In genomic region chr13:108463365-108463764, GRCh38 we compare ENCODE assay signal across 1 cellular context.
A peak's percentile ranks its signal among the peaks of the same experiment; 100 is the strongest.
TF ChIP-seq lines count a peak whose summit lies in the region.

No MANE protein-coding gene starts in this region.

TF ChIP-seq in IMR-90, 13 proteins besides CTCF, POLR2A, EP300 and RAD21 (continued from another document):
- no peak for TF ChIP-seq ELK1 (IDR thresholded peaks at IDR 0.05; ENCODE audit: borderline replicate concordance, low read depth, low read length)
- no peak for TF ChIP-seq MXI1 (IDR thresholded peaks at IDR 0.05; ENCODE audit: borderline replicate concordance, low read depth, low read length)
- no peak for TF ChIP-seq USF2 (IDR thresholded peaks at IDR 0.05; ENCODE audit: low read depth, low read length)
- TF ChIP-seq FOS (IDR thresholded peaks at IDR 0.05; ENCODE audit: low read depth, low read length) = 0 out of 2 replicates have a peak, but pooled peaks have one; percentile 26
- no peak for TF ChIP-seq MAZ (IDR thresholded peaks at IDR 0.05; ENCODE audit: borderline replicate concordance, low read depth, low read length)
- no peak for TF ChIP-seq RCOR1 (IDR thresholded peaks at IDR 0.05; ENCODE audit: insufficient replicate concordance, low read length)
- no peak for TF ChIP-seq CHD1 (IDR thresholded peaks at IDR 0.05; ENCODE audit: low read depth, low read length)
- TF ChIP-seq NFE2L2 (IDR thresholded peaks at IDR 0.05; ENCODE audit: low read depth, low read length) = no peak
